8 cellular contexts compared by ENCODE assay signal in the genomic region with DNA sequence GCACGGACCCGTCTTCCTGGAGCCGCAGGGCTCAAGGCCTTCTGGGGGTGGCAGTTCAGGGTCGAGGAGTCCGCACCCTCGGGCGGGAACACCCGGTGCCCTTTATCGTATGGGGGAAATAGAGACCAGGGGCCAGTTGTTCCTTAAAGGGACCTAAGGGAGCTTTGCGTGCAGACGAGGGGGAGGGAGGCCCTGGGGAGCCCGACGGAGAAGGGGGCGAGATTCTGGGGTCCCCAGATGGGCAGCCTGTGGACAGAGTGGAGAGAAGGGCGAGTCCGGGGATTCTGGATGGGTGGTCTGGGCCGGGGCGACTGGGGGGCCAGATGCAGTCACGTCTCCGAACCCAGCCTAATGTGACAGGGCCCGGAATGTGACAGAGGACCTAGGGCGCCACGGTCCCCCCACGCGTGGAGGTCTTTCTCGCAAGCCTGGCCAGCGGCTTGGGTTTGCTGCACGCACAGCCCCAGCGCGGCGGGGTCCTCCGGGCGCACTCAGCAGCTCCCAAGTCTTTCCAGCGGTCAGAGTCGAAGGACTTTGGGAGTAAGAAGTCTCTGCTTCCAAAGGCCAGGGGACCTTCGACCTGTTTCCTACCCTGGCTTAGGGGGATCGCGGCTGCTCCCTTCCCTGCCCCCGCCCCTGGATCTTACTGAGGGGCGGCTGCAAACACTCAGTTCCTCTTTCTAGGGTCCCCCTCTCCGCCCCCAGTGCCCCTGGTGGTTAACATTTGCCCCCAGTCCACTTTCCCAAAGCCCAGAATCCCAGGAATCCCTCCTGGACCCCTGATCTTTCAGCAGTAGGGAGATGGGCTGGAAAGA. TPM values are rescaled to one million over a fixed set of nuclear protein-coding genes. Genes with fewer than 3 reads are reported as not detected.
DNase-seq lines count a peak whose midpoint lies in the region; ATAC-seq and TF ChIP-seq lines count a peak whose summit lies in the region.

No MANE protein-coding gene starts in this region.

- H3K14ac ChIP-seq in mesenchymal stem cell (ENCODE audit: low read length in 2 of 2) = no peak overlapping the region

- H2AK5ac ChIP-seq in mesenchymal stem cell (ENCODE audit: low read length, severe bottlenecking) = no peak overlapping the region

- H3K4ac ChIP-seq in mesenchymal stem cell (ENCODE audit: low read depth in 1 of 2, low read length in 2 of 2) = no peak overlapping the region

- H4K8ac ChIP-seq in mesenchymal stem cell (ENCODE audit: low read length) = no peak overlapping the region

- H2BK15ac ChIP-seq in mesenchymal stem cell (ENCODE audit: low read depth, poor library complexity, severe bottlenecking) = no peak overlapping the region

- no peak for DNase-seq in activated CD4-positive, alpha-beta T cell treated with anti-CD3 and anti-CD28 coated beads, Interleukin-2, amount 10 ng/mL, durations not matched to agents 7 days and 5 days
- DNase-seq in activated CD4-positive, alpha-beta T cell treated with anti-CD3 and anti-CD28 coated beads for 48 hours = no peak
- no peak for DNase-seq in chondrocyte (ENCODE audit: low spot score)
- no peak for DNase-seq in mesenchymal stem cell
- no peak for DNase-seq in type B pancreatic cell (ENCODE audit: extremely low spot score, unreplicated experiment)
- no peak for DNase-seq in GM19238 (ENCODE audit: insufficient read length, low spot score)
- DNase-seq in cerebellum (ENCODE audit: low spot score) = no peak

- WGBS in mesenchymal stem cell = 41% methylated on average over 38 of the region's 41 CpGs

- POLR2A ChIA-PET in activated CD4-positive, alpha-beta T cell treated with anti-CD3 and anti-CD28 coated beads, Interleukin-2, amount 10 ng/mL, durations not matched to agents 7 days and 5 days (lab: Charles Lee) = no interaction called here

- H3K4me1 ChIP-seq in mesenchymal stem cell (ENCODE audit: control insufficient read depth, insufficient read depth, low read depth, low read length) = peaks cover 18% of the 10 kb centered on the region

- no peak overlapping the region for H2AFZ ChIP-seq in mesenchymal stem cell (ENCODE audit: low read depth, low read length)

- no peak overlapping the region for H3K27ac ChIP-seq in mesenchymal stem cell (ENCODE audit: low read length, poor library complexity, severe bottlenecking)

- no peak overlapping the region for H2BK12ac ChIP-seq in mesenchymal stem cell (ENCODE audit: low read length in 2 of 2)

- H3K18ac ChIP-seq in mesenchymal stem cell (ENCODE audit: low read depth in 1 of 2, low read length in 2 of 2) = peak overlapping the region in 1 of 2 experiments; percentile 23

- no peak overlapping the region for H2BK120ac ChIP-seq in mesenchymal stem cell (ENCODE audit: low read depth, low read length)

- H3K4me2 ChIP-seq in mesenchymal stem cell (ENCODE audit: low read length, poor library complexity, severe bottlenecking) = peak overlapping the region; percentile 87

- TF ChIP-seq CTCF in chondrocyte (IDR thresholded peaks at IDR 0.05) (no peak), type B pancreatic cell (conservative IDR thresholded peaks at IDR 0.05) (no peak)

- peak overlapping the region; percentile 41 to 68 for H3K4me3 ChIP-seq in mesenchymal stem cell (ENCODE audit: insufficient read depth in 1 of 2, low read depth in 1 of 2, low read length in 2 of 2)

- no peaks in the 10 kb centered on the region for H3K79me1 ChIP-seq in mesenchymal stem cell (replicated peaks; ENCODE audit: low read length, poor library complexity, severe bottlenecking)

- peaks cover 3% of the 10 kb centered on the region for H3K9me3 Mint-ChIP-seq in activated CD4-positive, alpha-beta T cell treated with anti-CD3 and anti-CD28 coated beads, Interleukin-2, amount 10 ng/mL, durations not matched to agents 7 days and 5 days
- H3K9me3 Mint-ChIP-seq in chondrocyte (ENCODE audit: low read depth) (peaks cover 3% of the 10 kb centered on the region), type B pancreatic cell (no peaks in the 10 kb centered on the region)

- no peaks in the 10 kb centered on the region for H3K9me3 ChIP-seq in mesenchymal stem cell (ENCODE audit: control insufficient read depth, low read length)

- no peak overlapping the region for H2BK5ac ChIP-seq in mesenchymal stem cell (ENCODE audit: low read depth, low read length, poor library complexity, severe bottlenecking)

- H3K36me3 Mint-ChIP-seq in activated CD4-positive, alpha-beta T cell treated with anti-CD3 and anti-CD28 coated beads, Interleukin-2, amount 10 ng/mL, durations not matched to agents 7 days and 5 days (ENCODE audit: low read depth) = peaks cover 3% of the 10 kb centered on the region
- no peaks in the 10 kb centered on the region for H3K36me3 Mint-ChIP-seq in chondrocyte (ENCODE audit: low read depth)
- no peaks in the 10 kb centered on the region for H3K36me3 Mint-ChIP-seq in type B pancreatic cell

- peak overlapping the region; percentile 57 for H3K9ac ChIP-seq in mesenchymal stem cell (ENCODE audit: low read length)

- peaks cover 24% of the 10 kb centered on the region for H3K4me1 Mint-ChIP-seq in activated CD4-positive, alpha-beta T cell treated with anti-CD3 and anti-CD28 coated beads, Interleukin-2, amount 10 ng/mL, durations not matched to agents 7 days and 5 days
- H3K4me1 Mint-ChIP-seq in chondrocyte (ENCODE audit: low read depth) (peaks cover 18% of the 10 kb centered on the region), type B pancreatic cell (ENCODE audit: unreplicated experiment) (peaks cover 8% of the 10 kb centered on the region)

- H3K27me3 Mint-ChIP-seq in activated CD4-positive, alpha-beta T cell treated with anti-CD3 and anti-CD28 coated beads, Interleukin-2, amount 10 ng/mL, durations not matched to agents 7 days and 5 days = peaks cover 37% of the 10 kb centered on the region
- peaks cover 5% of the 10 kb centered on the region for H3K27me3 Mint-ChIP-seq in chondrocyte (ENCODE audit: low read depth)
- peaks cover 39% of the 10 kb centered on the region for H3K27me3 Mint-ChIP-seq in type B pancreatic cell

- no peak overlapping the region for H3K23ac ChIP-seq in mesenchymal stem cell (ENCODE audit: low read length in 2 of 2)

- ATAC-seq in GM18505 (IDR thresholded peaks at IDR 0.05; ENCODE audit: unreplicated experiment) = no peak

- H3K27ac Mint-ChIP-seq in activated CD4-positive, alpha-beta T cell treated with anti-CD3 and anti-CD28 coated beads, Interleukin-2, amount 10 ng/mL, durations not matched to agents 7 days and 5 days = no peak overlapping the region
- H3K27ac Mint-ChIP-seq in chondrocyte (ENCODE audit: unreplicated experiment) (no peak overlapping the region), type B pancreatic cell (no peak overlapping the region)

- H3K36me3 ChIP-seq in mesenchymal stem cell (ENCODE audit: control insufficient read depth in 1 of 2, insufficient read depth in 2 of 2, low read depth in 1 of 2, low read length in 2 of 2) = no peaks in the 10 kb centered on the region

- CTCF ChIA-PET in activated CD4-positive, alpha-beta T cell treated with anti-CD3 and anti-CD28 coated beads, Interleukin-2, amount 10 ng/mL, durations not matched to agents 7 days and 5 days (lab: Charles Lee) = no interaction called here

- peaks cover 29 to 40% of the 10 kb centered on the region in 2 experiments for H3K27me3 ChIP-seq in mesenchymal stem cell (ENCODE audit: control insufficient read depth in 1 of 2, insufficient read depth in 1 of 2, low read length in 2 of 2)

- H4K91ac ChIP-seq in mesenchymal stem cell (ENCODE audit: low read length) = no peak overlapping the region

- peak overlapping the region; percentile 36 for H3K4me3 Mint-ChIP-seq in activated CD4-positive, alpha-beta T cell treated with anti-CD3 and anti-CD28 coated beads, Interleukin-2, amount 10 ng/mL, durations not matched to agents 7 days and 5 days
- peak overlapping the region; percentile 62 for H3K4me3 Mint-ChIP-seq in chondrocyte (ENCODE audit: unreplicated experiment)
- peak overlapping the region; percentile 60 for H3K4me3 Mint-ChIP-seq in type B pancreatic cell

- no peak for TF ChIP-seq POLR2A in GM18505 (IDR thresholded peaks at IDR 0.05; ENCODE audit: borderline replicate concordance, extremely low read depth, insufficient read depth, insufficient read length)

RNA-seq across cellular contexts. Expression of a gene that starts 0.5 kb away (rescaled TPM):
- total RNA-seq in activated CD4-positive, alpha-beta T cell treated with anti-CD3 and anti-CD28 coated beads, Interleukin-2, amount 10 ng/mL, durations not matched to agents 7 days and 5 days = 1 to 10 TPM; 1.4 to 2.2 TPM
- total RNA-seq in chondrocyte = 1.2 to 1.4 TPM (median 1.2 TPM) in 3 replicates
- polyA plus RNA-seq in mesenchymal stem cell (2013, experiment 1 of 2) = 0.65 TPM
- polyA plus RNA-seq in mesenchymal stem cell (2013, experiment 2 of 2) = 0.51 TPM
- 1.7 TPM in 1 of 2 replicates, not detected in the other for total RNA-seq in type B pancreatic cell (ENCODE audit: low replicate concordance)
- total RNA-seq in cerebellum = 7.3 TPM

RNA-seq across cellular contexts. Expression of a gene that starts 33.4 kb away (rescaled TPM):
- 10 to 100 TPM; 40.1 to 41.0 TPM for total RNA-seq in activated CD4-positive, alpha-beta T cell treated with anti-CD3 and anti-CD28 coated beads, Interleukin-2, amount 10 ng/mL, durations not matched to agents 7 days and 5 days
- total RNA-seq in chondrocyte (33.4 to 34.4 TPM (median 33.7 TPM) in 3 replicates), type B pancreatic cell (ENCODE audit: low replicate concordance) (41.0 and 46.3 TPM in 2 replicates), cerebellum (22.4 TPM)
- 19.3 TPM for polyA plus RNA-seq in mesenchymal stem cell (2013, experiment 1 of 2)
- 19.2 TPM for polyA plus RNA-seq in mesenchymal stem cell (2013, experiment 2 of 2)

RNA-seq across cellular contexts. Expression of a gene that starts 38.8 kb away (rescaled TPM):
- total RNA-seq in activated CD4-positive, alpha-beta T cell treated with anti-CD3 and anti-CD28 coated beads, Interleukin-2, amount 10 ng/mL, durations not matched to agents 7 days and 5 days = 10 to 100 TPM; 68.7 to 73.0 TPM
- total RNA-seq in chondrocyte (2.6 to 2.8 TPM (median 2.8 TPM) in 3 replicates), type B pancreatic cell (ENCODE audit: low replicate concordance) (3.8 and 5.3 TPM in 2 replicates), cerebellum (1.8 TPM)
- polyA plus RNA-seq in mesenchymal stem cell (2013, experiment 1 of 2) = 3.7 TPM
- polyA plus RNA-seq in mesenchymal stem cell (2013, experiment 2 of 2) = 4.1 TPM

Comparison
In these comparisons a context has a peak if more than half of its experiments do, and no peak if none do; other contexts are left out.
1. RNA of a gene that starts 38.8 kb away (total RNA-seq): 68.7 to 73.0 TPM in activated CD4-positive, alpha-beta T cell treated with anti-CD3 and anti-CD28 coated beads, Interleukin-2, amount 10 ng/mL, durations not matched to agents 7 days and 5 days; 3.8 to 5.3 TPM in type B pancreatic cell, 2.6 to 2.8 TPM in chondrocyte and 1.8 TPM in cerebellum (single experiment); every median in the first group is over 10 times any median in the second.
2. Peak in every context shown above with its lines, with median percentiles within 50 percentile points of each other: H3K4me3 Mint-ChIP-seq.